1 cellular context compared by ENCODE assay signal in the genomic region with DNA sequence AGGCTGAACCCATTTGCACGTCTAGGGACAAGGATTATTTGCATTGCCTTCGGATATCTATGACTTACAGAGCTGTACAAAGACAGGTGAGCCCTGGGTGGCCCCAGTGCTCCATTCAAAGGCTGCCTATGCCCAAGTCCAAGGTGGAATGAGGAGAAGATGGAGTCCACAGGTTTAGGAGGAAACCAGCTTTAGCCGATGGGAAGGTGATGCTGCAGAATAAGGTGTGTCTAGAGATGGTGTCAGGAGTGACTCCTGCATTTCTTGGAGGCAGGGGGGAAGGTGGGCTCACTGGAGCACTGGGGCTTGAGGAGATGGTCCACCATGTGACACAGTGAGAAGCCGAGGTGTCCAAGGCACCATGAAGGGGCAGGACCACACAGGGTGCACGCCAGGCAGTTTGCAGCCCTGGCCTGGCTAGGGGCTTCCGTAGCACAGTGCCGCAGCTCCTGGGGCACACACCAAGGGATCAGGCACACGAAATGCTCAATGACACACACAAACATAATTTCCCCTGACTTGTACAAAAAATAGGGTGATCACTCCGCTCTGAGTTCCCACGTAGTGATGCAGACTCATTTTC.
TF ChIP-seq lines count a peak whose summit lies in the region.

No MANE protein-coding gene starts in this region.

TF ChIP-seq in WTC11, 78 proteins besides CTCF, POLR2A, EP300 and RAD21 (continued from another document):
- TF ChIP-seq, protein P1, sequence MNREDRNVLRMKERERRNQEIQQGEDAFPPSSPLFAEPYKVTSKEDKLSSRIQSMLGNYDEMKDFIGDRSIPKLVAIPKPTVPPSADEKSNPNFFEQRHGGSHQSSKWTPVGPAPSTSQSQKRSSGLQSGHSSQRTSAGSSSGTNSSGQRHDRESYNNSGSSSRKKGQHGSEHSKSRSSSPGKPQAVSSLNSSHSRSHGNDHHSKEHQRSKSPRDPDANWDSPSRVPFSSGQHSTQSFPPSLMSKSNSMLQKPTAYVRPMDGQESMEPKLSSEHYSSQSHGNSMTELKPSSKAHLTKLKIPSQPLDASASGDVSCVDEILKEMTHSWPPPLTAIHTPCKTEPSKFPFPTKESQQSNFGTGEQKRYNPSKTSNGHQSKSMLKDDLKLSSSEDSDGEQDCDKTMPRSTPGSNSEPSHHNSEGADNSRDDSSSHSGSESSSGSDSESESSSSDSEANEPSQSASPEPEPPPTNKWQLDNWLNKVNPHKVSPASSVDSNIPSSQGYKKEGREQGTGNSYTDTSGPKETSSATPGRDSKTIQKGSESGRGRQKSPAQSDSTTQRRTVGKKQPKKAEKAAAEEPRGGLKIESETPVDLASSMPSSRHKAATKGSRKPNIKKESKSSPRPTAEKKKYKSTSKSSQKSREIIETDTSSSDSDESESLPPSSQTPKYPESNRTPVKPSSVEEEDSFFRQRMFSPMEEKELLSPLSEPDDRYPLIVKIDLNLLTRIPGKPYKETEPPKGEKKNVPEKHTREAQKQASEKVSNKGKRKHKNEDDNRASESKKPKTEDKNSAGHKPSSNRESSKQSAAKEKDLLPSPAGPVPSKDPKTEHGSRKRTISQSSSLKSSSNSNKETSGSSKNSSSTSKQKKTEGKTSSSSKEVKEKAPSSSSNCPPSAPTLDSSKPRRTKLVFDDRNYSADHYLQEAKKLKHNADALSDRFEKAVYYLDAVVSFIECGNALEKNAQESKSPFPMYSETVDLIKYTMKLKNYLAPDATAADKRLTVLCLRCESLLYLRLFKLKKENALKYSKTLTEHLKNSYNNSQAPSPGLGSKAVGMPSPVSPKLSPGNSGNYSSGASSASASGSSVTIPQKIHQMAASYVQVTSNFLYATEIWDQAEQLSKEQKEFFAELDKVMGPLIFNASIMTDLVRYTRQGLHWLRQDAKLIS (CRISPR knock-in tag; IDR thresholded peaks at IDR 0.05; ENCODE audit: borderline replicate concordance): no peak
- TF ChIP-seq, protein P2, sequence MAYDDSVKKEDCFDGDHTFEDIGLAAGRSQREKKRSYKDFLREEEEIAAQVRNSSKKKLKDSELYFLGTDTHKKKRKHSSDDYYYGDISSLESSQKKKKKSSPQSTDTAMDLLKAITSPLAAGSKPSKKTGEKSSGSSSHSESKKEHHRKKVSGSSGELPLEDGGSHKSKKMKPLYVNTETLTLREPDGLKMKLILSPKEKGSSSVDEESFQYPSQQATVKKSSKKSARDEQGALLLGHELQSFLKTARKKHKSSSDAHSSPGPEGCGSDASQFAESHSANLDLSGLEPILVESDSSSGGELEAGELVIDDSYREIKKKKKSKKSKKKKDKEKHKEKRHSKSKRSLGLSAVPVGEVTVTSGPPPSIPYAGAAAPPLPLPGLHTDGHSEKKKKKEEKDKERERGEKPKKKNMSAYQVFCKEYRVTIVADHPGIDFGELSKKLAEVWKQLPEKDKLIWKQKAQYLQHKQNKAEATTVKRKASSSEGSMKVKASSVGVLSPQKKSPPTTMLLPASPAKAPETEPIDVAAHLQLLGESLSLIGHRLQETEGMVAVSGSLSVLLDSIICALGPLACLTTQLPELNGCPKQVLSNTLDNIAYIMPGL (CRISPR knock-in tag; IDR thresholded peaks at IDR 0.05): no peak
- TF ChIP-seq ZNF232 (CRISPR knock-in tag; IDR thresholded peaks at IDR 0.05) (no peak), ZBTB21 (CRISPR knock-in tag; IDR thresholded peaks at IDR 0.05; ENCODE audit: borderline replicate concordance) (no peak)
- TF ChIP-seq, protein P3, sequence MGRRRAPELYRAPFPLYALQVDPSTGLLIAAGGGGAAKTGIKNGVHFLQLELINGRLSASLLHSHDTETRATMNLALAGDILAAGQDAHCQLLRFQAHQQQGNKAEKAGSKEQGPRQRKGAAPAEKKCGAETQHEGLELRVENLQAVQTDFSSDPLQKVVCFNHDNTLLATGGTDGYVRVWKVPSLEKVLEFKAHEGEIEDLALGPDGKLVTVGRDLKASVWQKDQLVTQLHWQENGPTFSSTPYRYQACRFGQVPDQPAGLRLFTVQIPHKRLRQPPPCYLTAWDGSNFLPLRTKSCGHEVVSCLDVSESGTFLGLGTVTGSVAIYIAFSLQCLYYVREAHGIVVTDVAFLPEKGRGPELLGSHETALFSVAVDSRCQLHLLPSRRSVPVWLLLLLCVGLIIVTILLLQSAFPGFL (CRISPR knock-in tag; IDR thresholded peaks at IDR 0.05; ENCODE audit: borderline replicate concordance): no peak
